2 cellular contexts compared by ENCODE assay signal in the genomic region with DNA sequence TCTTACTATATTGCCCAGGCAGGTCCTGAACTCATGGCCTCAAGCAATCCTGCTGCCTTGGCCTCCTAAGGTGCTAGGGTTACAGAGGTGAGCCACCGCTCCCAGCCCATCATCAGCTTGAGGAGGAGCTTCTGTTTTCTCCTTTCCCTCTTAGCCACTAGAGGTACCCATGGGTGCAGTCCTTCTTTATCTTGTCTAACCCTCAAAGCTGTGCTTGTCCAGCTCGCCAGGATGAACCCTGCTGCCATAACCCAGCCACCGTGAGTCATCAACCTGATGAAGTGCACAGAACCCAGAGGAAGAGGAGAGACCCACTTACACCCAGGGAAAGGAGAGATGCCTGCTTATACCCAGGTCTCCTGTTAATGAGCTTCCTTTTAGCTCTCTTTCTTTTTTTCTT.
TF ChIP-seq lines count a peak whose summit lies in the region.

No MANE protein-coding gene starts in this region.

TF ChIP-seq in SK-N-SH treated with all-trans-retinoic acid at 6 μM for 48 hours, 23 proteins besides CTCF, POLR2A, EP300 and RAD21 (continued from another document):
- TF ChIP-seq ARNTL (CRISPR knock-in tag; IDR thresholded peaks at IDR 0.05; ENCODE audit: borderline replicate concordance, low read depth): no peak
- TF ChIP-seq, protein P1, sequence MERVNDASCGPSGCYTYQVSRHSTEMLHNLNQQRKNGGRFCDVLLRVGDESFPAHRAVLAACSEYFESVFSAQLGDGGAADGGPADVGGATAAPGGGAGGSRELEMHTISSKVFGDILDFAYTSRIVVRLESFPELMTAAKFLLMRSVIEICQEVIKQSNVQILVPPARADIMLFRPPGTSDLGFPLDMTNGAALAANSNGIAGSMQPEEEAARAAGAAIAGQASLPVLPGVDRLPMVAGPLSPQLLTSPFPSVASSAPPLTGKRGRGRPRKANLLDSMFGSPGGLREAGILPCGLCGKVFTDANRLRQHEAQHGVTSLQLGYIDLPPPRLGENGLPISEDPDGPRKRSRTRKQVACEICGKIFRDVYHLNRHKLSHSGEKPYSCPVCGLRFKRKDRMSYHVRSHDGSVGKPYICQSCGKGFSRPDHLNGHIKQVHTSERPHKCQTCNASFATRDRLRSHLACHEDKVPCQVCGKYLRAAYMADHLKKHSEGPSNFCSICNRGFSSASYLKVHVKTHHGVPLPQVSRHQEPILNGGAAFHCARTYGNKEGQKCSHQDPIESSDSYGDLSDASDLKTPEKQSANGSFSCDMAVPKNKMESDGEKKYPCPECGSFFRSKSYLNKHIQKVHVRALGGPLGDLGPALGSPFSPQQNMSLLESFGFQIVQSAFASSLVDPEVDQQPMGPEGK (CRISPR knock-in tag; IDR thresholded peaks at IDR 0.05; ENCODE audit: borderline replicate concordance): no peak
- no peak for TF ChIP-seq ZNF70 (CRISPR knock-in tag; IDR thresholded peaks at IDR 0.05)
- TF ChIP-seq RARB (CRISPR knock-in tag; IDR thresholded peaks at IDR 0.05): no peak
- TF ChIP-seq, protein P2, sequence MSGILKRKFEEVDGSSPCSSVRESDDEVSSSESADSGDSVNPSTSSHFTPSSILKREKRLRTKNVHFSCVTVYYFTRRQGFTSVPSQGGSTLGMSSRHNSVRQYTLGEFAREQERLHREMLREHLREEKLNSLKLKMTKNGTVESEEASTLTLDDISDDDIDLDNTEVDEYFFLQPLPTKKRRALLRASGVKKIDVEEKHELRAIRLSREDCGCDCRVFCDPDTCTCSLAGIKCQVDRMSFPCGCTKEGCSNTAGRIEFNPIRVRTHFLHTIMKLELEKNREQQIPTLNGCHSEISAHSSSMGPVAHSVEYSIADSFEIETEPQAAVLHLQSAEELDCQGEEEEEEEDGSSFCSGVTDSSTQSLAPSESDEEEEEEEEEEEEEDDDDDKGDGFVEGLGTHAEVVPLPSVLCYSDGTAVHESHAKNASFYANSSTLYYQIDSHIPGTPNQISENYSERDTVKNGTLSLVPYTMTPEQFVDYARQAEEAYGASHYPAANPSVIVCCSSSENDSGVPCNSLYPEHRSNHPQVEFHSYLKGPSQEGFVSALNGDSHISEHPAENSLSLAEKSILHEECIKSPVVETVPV (CRISPR knock-in tag; IDR thresholded peaks at IDR 0.05): no peak
- TF ChIP-seq, protein P3, sequence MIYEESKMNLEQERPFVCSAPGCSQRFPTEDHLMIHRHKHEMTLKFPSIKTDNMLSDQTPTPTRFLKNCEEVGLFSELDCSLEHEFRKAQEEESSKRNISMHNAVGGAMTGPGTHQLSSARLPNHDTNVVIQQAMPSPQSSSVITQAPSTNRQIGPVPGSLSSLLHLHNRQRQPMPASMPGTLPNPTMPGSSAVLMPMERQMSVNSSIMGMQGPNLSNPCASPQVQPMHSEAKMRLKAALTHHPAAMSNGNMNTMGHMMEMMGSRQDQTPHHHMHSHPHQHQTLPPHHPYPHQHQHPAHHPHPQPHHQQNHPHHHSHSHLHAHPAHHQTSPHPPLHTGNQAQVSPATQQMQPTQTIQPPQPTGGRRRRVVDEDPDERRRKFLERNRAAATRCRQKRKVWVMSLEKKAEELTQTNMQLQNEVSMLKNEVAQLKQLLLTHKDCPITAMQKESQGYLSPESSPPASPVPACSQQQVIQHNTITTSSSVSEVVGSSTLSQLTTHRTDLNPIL (CRISPR knock-in tag; IDR thresholded peaks at IDR 0.05; ENCODE audit: low read depth): no peak
- TF ChIP-seq ZC3H10 (CRISPR knock-in tag; IDR thresholded peaks at IDR 0.05): no peak
- TF ChIP-seq, protein P4, sequence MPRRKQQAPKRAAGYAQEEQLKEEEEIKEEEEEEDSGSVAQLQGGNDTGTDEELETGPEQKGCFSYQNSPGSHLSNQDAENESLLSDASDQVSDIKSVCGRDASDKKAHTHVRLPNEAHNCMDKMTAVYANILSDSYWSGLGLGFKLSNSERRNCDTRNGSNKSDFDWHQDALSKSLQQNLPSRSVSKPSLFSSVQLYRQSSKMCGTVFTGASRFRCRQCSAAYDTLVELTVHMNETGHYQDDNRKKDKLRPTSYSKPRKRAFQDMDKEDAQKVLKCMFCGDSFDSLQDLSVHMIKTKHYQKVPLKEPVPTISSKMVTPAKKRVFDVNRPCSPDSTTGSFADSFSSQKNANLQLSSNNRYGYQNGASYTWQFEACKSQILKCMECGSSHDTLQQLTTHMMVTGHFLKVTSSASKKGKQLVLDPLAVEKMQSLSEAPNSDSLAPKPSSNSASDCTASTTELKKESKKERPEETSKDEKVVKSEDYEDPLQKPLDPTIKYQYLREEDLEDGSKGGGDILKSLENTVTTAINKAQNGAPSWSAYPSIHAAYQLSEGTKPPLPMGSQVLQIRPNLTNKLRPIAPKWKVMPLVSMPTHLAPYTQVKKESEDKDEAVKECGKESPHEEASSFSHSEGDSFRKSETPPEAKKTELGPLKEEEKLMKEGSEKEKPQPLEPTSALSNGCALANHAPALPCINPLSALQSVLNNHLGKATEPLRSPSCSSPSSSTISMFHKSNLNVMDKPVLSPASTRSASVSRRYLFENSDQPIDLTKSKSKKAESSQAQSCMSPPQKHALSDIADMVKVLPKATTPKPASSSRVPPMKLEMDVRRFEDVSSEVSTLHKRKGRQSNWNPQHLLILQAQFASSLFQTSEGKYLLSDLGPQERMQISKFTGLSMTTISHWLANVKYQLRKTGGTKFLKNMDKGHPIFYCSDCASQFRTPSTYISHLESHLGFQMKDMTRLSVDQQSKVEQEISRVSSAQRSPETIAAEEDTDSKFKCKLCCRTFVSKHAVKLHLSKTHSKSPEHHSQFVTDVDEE (CRISPR knock-in tag; IDR thresholded peaks at IDR 0.05): no peak
- TF ChIP-seq GLIS3 (CRISPR knock-in tag; IDR thresholded peaks at IDR 0.05): no peak
- TF ChIP-seq, protein P5, sequence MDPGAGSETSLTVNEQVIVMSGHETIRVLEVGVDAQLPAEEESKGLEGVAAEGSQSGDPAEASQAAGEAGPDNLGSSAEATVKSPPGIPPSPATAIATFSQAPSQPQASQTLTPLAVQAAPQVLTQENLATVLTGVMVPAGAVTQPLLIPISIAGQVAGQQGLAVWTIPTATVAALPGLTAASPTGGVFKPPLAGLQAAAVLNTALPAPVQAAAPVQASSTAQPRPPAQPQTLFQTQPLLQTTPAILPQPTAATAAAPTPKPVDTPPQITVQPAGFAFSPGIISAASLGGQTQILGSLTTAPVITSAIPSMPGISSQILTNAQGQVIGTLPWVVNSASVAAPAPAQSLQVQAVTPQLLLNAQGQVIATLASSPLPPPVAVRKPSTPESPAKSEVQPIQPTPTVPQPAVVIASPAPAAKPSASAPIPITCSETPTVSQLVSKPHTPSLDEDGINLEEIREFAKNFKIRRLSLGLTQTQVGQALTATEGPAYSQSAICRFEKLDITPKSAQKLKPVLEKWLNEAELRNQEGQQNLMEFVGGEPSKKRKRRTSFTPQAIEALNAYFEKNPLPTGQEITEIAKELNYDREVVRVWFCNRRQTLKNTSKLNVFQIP (CRISPR knock-in tag; IDR thresholded peaks at IDR 0.05; ENCODE audit: borderline replicate concordance, low read depth): no peak

TF ChIP-seq in SK-N-SH, 30 proteins besides CTCF, POLR2A, EP300 and RAD21 (continued from another document):
- TF ChIP-seq, protein P6, sequence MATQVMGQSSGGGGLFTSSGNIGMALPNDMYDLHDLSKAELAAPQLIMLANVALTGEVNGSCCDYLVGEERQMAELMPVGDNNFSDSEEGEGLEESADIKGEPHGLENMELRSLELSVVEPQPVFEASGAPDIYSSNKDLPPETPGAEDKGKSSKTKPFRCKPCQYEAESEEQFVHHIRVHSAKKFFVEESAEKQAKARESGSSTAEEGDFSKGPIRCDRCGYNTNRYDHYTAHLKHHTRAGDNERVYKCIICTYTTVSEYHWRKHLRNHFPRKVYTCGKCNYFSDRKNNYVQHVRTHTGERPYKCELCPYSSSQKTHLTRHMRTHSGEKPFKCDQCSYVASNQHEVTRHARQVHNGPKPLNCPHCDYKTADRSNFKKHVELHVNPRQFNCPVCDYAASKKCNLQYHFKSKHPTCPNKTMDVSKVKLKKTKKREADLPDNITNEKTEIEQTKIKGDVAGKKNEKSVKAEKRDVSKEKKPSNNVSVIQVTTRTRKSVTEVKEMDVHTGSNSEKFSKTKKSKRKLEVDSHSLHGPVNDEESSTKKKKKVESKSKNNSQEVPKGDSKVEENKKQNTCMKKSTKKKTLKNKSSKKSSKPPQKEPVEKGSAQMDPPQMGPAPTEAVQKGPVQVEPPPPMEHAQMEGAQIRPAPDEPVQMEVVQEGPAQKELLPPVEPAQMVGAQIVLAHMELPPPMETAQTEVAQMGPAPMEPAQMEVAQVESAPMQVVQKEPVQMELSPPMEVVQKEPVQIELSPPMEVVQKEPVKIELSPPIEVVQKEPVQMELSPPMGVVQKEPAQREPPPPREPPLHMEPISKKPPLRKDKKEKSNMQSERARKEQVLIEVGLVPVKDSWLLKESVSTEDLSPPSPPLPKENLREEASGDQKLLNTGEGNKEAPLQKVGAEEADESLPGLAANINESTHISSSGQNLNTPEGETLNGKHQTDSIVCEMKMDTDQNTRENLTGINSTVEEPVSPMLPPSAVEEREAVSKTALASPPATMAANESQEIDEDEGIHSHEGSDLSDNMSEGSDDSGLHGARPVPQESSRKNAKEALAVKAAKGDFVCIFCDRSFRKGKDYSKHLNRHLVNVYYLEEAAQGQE (IDR thresholded peaks at IDR 0.05; ENCODE audit: low read depth, low read length): no peak
- TF ChIP-seq FOSL2 (IDR thresholded peaks at IDR 0.05; ENCODE audit: borderline replicate concordance, low read depth): no peak
- TF ChIP-seq, protein P7, sequence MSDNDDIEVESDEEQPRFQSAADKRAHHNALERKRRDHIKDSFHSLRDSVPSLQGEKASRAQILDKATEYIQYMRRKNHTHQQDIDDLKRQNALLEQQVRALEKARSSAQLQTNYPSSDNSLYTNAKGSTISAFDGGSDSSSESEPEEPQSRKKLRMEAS (IDR thresholded peaks at IDR 0.05; ENCODE audit: low read depth): no peak
- TF ChIP-seq TEAD4 (IDR thresholded peaks at IDR 0.05; ENCODE audit: borderline replicate concordance, insufficient read depth): no peak
- TF ChIP-seq GABPA (IDR thresholded peaks at IDR 0.05; ENCODE audit: low read depth): no peak
- no peak for TF ChIP-seq CHD2 (IDR thresholded peaks at IDR 0.05; ENCODE audit: low read length, partially characterized antibody)
- TF ChIP-seq MEF2A (IDR thresholded peaks at IDR 0.05; ENCODE audit: borderline replicate concordance, low read depth): no peak
- no peak for TF ChIP-seq SIN3A (IDR thresholded peaks at IDR 0.05; ENCODE audit: borderline replicate concordance, low read depth, low read length)
- no peak for TF ChIP-seq TCF12 (IDR thresholded peaks at IDR 0.05)
- no peak for TF ChIP-seq POLR2AphosphoS5 (IDR thresholded peaks at IDR 0.05; ENCODE audit: low read depth, low read length)
